In genomic region chr9:125835655-125836054, GRCh38 we compare ENCODE assay signal across 2 cellular contexts.
TF ChIP-seq lines count a peak whose summit lies in the region.

No MANE protein-coding gene starts in this region.

TF ChIP-seq in HEK293, 187 proteins besides CTCF, POLR2A, EP300 and RAD21 (continued from another document):
- TF ChIP-seq ZNF518A (tag by site-specific recombination; conservative IDR thresholded peaks at IDR 0.05; ENCODE audit: low read depth), result no peak
TF ChIP-seq in HEK293: peak in this region for 1.

TF ChIP-seq in GM12878, 131 proteins besides CTCF, POLR2A, EP300 and RAD21 (continued from another document):
- TF ChIP-seq ATF2 (IDR thresholded peaks at IDR 0.05; ENCODE audit: low read length), result no peak
- TF ChIP-seq NR2C1 (IDR thresholded peaks at IDR 0.05), result no peak
- no peak for TF ChIP-seq ESRRA (IDR thresholded peaks at IDR 0.05; ENCODE audit: low read length)
- no peak for TF ChIP-seq SP1 (IDR thresholded peaks at IDR 0.05; ENCODE audit: low read depth, low read length)
- no peak for TF ChIP-seq PKNOX1 (IDR thresholded peaks at IDR 0.05)
- TF ChIP-seq CUX1 (IDR thresholded peaks at IDR 0.05; ENCODE audit: insufficient replicate concordance, low read depth, low read length), result no peak
